Comparison of ENCODE assay signal across 23 cellular contexts in the genomic region with DNA sequence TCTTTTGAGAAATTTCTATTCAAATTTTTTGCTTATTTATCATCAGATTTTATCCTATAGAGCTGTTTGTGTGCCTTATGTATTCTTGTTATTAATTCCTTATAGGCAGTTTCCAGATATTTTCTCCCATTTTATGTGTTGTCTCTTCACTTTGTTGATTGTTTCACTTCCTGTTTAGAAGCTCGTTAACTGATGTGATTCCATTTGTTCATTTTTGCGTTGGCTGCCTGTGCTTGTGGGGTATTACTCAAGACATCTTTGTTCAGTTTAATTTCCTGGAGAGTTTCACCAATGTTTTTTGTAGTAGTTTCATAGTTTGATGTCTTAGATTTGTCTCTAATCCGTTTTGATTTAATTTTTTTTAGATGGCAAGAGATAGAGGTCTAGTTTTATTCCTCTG. TPM values are rescaled to one million over a fixed set of nuclear protein-coding genes. Genes with fewer than 3 reads are reported as not detected.
A peak's percentile ranks its signal among the peaks of the same experiment; 100 is the strongest.
DNase-seq lines count a peak whose midpoint lies in the region; ATAC-seq, FAIRE-seq and TF ChIP-seq lines count a peak whose summit lies in the region.
"Had no signal": no experiment of that assay in that cellular context is flagged by ENCODE, and none has a peak within 500 bp of the region (broad histone marks: within the 10 kb centered on the region; RNA-seq: fewer than 3 reads in every experiment).

No MANE protein-coding gene starts in this region.

- WGBS in smooth muscle cell (ENCODE audit: low lambda C conversion rate) = 98% methylated on average over 3 of the region's 3 CpGs

- no peak for TF ChIP-seq POLR2A in GM12891 (IDR thresholded peaks at IDR 0.05; ENCODE audit: low read depth, low read length)

- H3K27me3 ChIP-seq in adipocyte (replicated peaks; ENCODE audit: control insufficient read depth, insufficient read depth, low read length) = no peaks in the 10 kb centered on the region
- H3K27me3 ChIP-seq in smooth muscle cell (ENCODE audit: low read depth) = no peaks in the 10 kb centered on the region

- no peak for FAIRE-seq in GM12891 (lab: Jason Lieb, UNC)
- FAIRE-seq: GM12892, HepG2, RCC 7860 had no signal

- no peak for TF ChIP-seq CTCF in smooth muscle cell (IDR thresholded peaks at IDR 0.05; ENCODE audit: borderline replicate concordance, insufficient read depth, poor library complexity, severe bottlenecking)

- H3K4me3 ChIP-seq in adipocyte (ENCODE audit: low read length) (peak overlapping the region; percentile 36), smooth muscle cell (no peak overlapping the region)
- H3K4me3 ChIP-seq: GM23248, SK-N-MC had no signal

- peaks cover 75% of the 10 kb centered on the region for H3K79me2 ChIP-seq in smooth muscle cell (ENCODE audit: low read depth)

- H4K20me1 ChIP-seq in smooth muscle cell (ENCODE audit: low read depth) = no peaks in the 10 kb centered on the region

- no peak overlapping the region for H3K27ac ChIP-seq in smooth muscle cell (ENCODE audit: low read depth)
- H3K27ac ChIP-seq: GM23248, SK-N-MC had no signal

- no peak overlapping the region for H3K4me2 ChIP-seq in smooth muscle cell

- H3K9ac ChIP-seq in adipocyte (ENCODE audit: low read length) = no peak overlapping the region
- no peak overlapping the region for H3K9ac ChIP-seq in smooth muscle cell (ENCODE audit: low read depth)
- H3K9ac ChIP-seq: GM23248 had no signal

- H3K36me3 ChIP-seq in adipocyte (ENCODE audit: control insufficient read depth, insufficient read depth, low read length, severe bottlenecking) (peaks cover 96% of the 10 kb centered on the region), smooth muscle cell (ENCODE audit: low read depth) (peaks cover 63% of the 10 kb centered on the region)

- no peaks in the 10 kb centered on the region for H3K4me1 ChIP-seq in adipocyte (ENCODE audit: control insufficient read depth, insufficient read depth, low read length)
- H3K4me1 ChIP-seq in smooth muscle cell (ENCODE audit: low read depth) = no peaks in the 10 kb centered on the region

- ATAC-seq in GM21526 (IDR thresholded peaks at IDR 0.05; ENCODE audit: low FRiP score, unreplicated experiment) = no peak
- ATAC-seq: HepG2 had no signal

- no peak overlapping the region for H2AFZ ChIP-seq in smooth muscle cell (ENCODE audit: low read depth)
- H2AFZ ChIP-seq: GM23248 had no signal

- H3K9me3 ChIP-seq in adipocyte (ENCODE audit: control insufficient read depth, low read length) = peaks cover 97% of the 10 kb centered on the region
- H3K9me3 ChIP-seq in smooth muscle cell (replicated peaks; ENCODE audit: low read depth) = peaks cover 57% of the 10 kb centered on the region

- DNase-seq in GM12891 (ENCODE audit: insufficient read length, low spot score) (no peak), MV-4-11 (lab: John Stamatoyannopoulos, UW) (peak; percentile 76), adipocyte (ENCODE audit: low read depth) (no peak), midbrain (lab: John Stamatoyannopoulos, UW) (no peak), smooth muscle cell (lab: John Stamatoyannopoulos, UW; ENCODE audit: unreplicated experiment) (no peak)
- DNase-seq in activated CD8-positive, alpha-beta memory T cell treated with anti-CD3 and anti-CD28 coated beads, Interleukin-2, amount 50 U/mL, for 48 hours = no peak
- DNase-seq: Calu3, DMS79 treated with DMSO at 0.1 percent for 48 hours, GF-D8, GM23248, H9, Karpas-422, NCI-H1048, NCI-H1417, NCI-H1694, NCI-H2029 treated with DMSO at 0.1 percent for 48 hours, NCI-H526 treated with DMSO at 0.1 percent for 48 hours, SIG-M5 had no signal

- no peaks in the 10 kb centered on the region for H3F3A ChIP-seq in smooth muscle cell (ENCODE audit: low read depth)

TF ChIP-seq in GM12891, 5 proteins besides CTCF, POLR2A, EP300 and RAD21:
- TF ChIP-seq SPI1 (IDR thresholded peaks at IDR 0.05; ENCODE audit: low read depth, low read length) (peak; percentile 58), PAX5 (IDR thresholded peaks at IDR 0.05; ENCODE audit: insufficient read depth, low read length, severe bottlenecking) (no peak)

RNA-seq across cellular contexts. Expression of a gene that starts 14.6 kb away (rescaled TPM):
- 1.3 TPM for polyA plus RNA-seq in GM12891 (2012; ENCODE audit: low read depth, missing spikeins)
- total RNA-seq in smooth muscle cell = 2.1 and 3.4 TPM in 2 replicates
- polyA plus RNA-seq in smooth muscle cell = 1.2 and 1.7 TPM in 2 replicates
- total RNA-seq: HepG2 had no signal
- polyA plus RNA-seq: HepG2 had no signal
